ENCODE assay signal across 26 cellular contexts in genomic region chr12:103020839-103021238, GRCh38.
"Had no signal": no experiment of that assay in that cellular context is flagged by ENCODE, and none has a peak within 500 bp of the region (broad histone marks: within the 10 kb centered on the region; RNA-seq: fewer than 3 reads in every experiment).

No MANE protein-coding gene starts in this region.

- H3K27ac ChIP-seq: ascending aorta, coronary artery, dorsolateral prefrontal cortex, left lung, lower lobe of right lung, stomach, thyroid gland, upper lobe of left lung, VCaP had no signal

- H3K4me1 ChIP-seq: ascending aorta, left lung, lower lobe of right lung, stomach, thyroid gland, upper lobe of left lung had no signal

- DNase-seq: activated CD4-positive, alpha-beta T cell treated with anti-CD3 and anti-CD28 coated beads for 48 hours; activated CD4-positive, alpha-beta T cell treated with anti-CD3 and anti-CD28 coated beads, Interleukin-2, amount 50 U/mL, for 48 hours; activated CD8-positive, alpha-beta memory T cell treated with anti-CD3 and anti-CD28 coated beads for 24 hours; activated effector memory CD4-positive, alpha-beta T cell treated with Interleukin-2 at 50 U/mL for 16 hours; activated naive CD4-positive, alpha-beta T cell treated with Interleukin-2 at 50 U/mL for 16 hours; dorsolateral prefrontal cortex; effector memory CD4-positive, alpha-beta T cell; glutamatergic neuron; left lung; lower lobe of right lung; mesenchymal stem cell; posterior cingulate gyrus; right cardiac atrium; stimulated activated CD4-positive, alpha-beta T cell treated with anti-CD3 and anti-CD28 coated beads, Interleukin-15, amount 100 ng/mL, for 24 hours; stimulated activated CD4-positive, alpha-beta T cell treated with anti-CD3 and anti-CD28 coated beads, Interleukin-2, amount 100 ng/mL, for 24 hours; stimulated activated naive B cell treated with anti-CD40 and anti-IgM and Interleukin-4, amounts not matched to agents 10 μg/mL and 1 μg/mL and 100 μg/mL, for 72 hours; stomach; thyroid gland; upper lobe of left lung had no signal

- H3K9me3 ChIP-seq: ascending aorta, left lung, lower lobe of right lung, stomach, thyroid gland, upper lobe of left lung had no signal

- H3K36me3 ChIP-seq: ascending aorta, left lung, lower lobe of right lung, stomach, thyroid gland, upper lobe of left lung had no signal

- ATAC-seq: left lung; lower lobe of right lung; natural killer cell treated with Interleukin-12 subunit alpha and Interleukin-12 subunit beta and Interleukin-15 and Interleukin-18, amount 100 ng/mL, for 72 hours; right cardiac atrium; stimulated activated naive B cell treated with anti-CD40 and anti-IgM and Interleukin-4, amounts not matched to agents 10 μg/mL and 1 μg/mL and 100 μg/mL, for 72 hours had no signal

- H3K4me3 ChIP-seq: ascending aorta, coronary artery, dorsolateral prefrontal cortex, left lung, lower lobe of right lung, stomach, thyroid gland, upper lobe of left lung had no signal

- FAIRE-seq: frontal cortex, islet of Langerhans, TTC549 had no signal

- H3K27me3 ChIP-seq: ascending aorta, dorsolateral prefrontal cortex, left lung, stomach, thyroid gland, upper lobe of left lung had no signal
